In genomic region chr6:28136585-28137457, GRCh38 we compare ENCODE assay signal across 8 cellular contexts. TPM values are rescaled to one million over a fixed set of nuclear protein-coding genes. Genes with fewer than 3 reads are reported as not detected.
DNase-seq lines count a peak whose midpoint lies in the region; ATAC-seq, FAIRE-seq and TF ChIP-seq lines count a peak whose summit lies in the region.

No MANE protein-coding gene starts in this region.

- DNase-seq in AG08395 (ENCODE audit: low spot score) (peak; percentile 90), NCI-H345 treated with DMSO at 0.1 percent for 48 hours (lab: John Stamatoyannopoulos, UW; ENCODE audit: unreplicated experiment) (peak; percentile 88), cerebellum (ENCODE audit: low spot score) (peak; percentile 88), kidney (peak; percentile 94)
- DNase-seq in activated CD4-positive, CD25-positive, alpha-beta regulatory T cell treated with anti-CD3 and anti-CD28 coated beads, Interleukin-2, amount 50 U/mL, for 72 hours: peak; percentile 72
- peak; percentile 65 to 75 (median 69) for DNase-seq in stimulated activated CD4-positive, alpha-beta T cell treated with anti-CD3 and anti-CD28 coated beads, Interleukin-12 subunit alpha, Interleukin-12 subunit beta, amount 100 ng/mL, for 48 hours (ENCODE audit: low read depth in 2 of 3, low spot score in 1 of 3)

- peak overlapping the region; percentile 89 to 94 for H3K27ac ChIP-seq in kidney (ENCODE audit: low read depth in 2 of 2, low read length in 2 of 2)

- FAIRE-seq in kidney (lab: Jason Lieb, UNC): no peak

- peak; percentile 73 for TF ChIP-seq POLR2A in GM18951 (IDR thresholded peaks at IDR 0.05; ENCODE audit: extremely low read depth, insufficient read depth, insufficient read length)

- no peaks in the 10 kb centered on the region for H3K36me3 ChIP-seq in kidney (ENCODE audit: control insufficient read depth in 1 of 2, insufficient read depth in 2 of 2, low read length in 2 of 2)

- H3K9ac ChIP-seq in kidney (ENCODE audit: low read length in 2 of 2): peak overlapping the region; percentile 77 to 86

- no peaks in the 10 kb centered on the region for H3K9me3 ChIP-seq in kidney (ENCODE audit: control insufficient read depth in 1 of 2, low read length in 2 of 2)

- intact Hi-C loops in kidney (cut with DNase I): no loop called here

- TF ChIP-seq CTCF in kidney (IDR thresholded peaks at IDR 0.05; ENCODE audit: borderline replicate concordance, extremely low read depth, insufficient read depth): no peak

- in situ Hi-C loops in GM18951 (cut with MboI; ENCODE audit: low sequenced_read_pairs, unreplicated experiment): loop anchor here (10.0 kb wide), 1 partner anchor 218 kb away; no protein-coding TSS in a partner anchor

- peak overlapping the region; percentile 95 to 97 for H3K4me3 ChIP-seq in kidney (ENCODE audit: low read length in 2 of 2)

- peak; percentile 58 for ATAC-seq in HG03196 (IDR thresholded peaks at IDR 0.05; ENCODE audit: unreplicated experiment)

- H3K4me1 ChIP-seq in kidney (ENCODE audit: control insufficient read depth in 1 of 2, insufficient read depth in 1 of 2, low read depth in 1 of 2, low read length in 2 of 2): peaks cover 0 to 8% of the 10 kb centered on the region in 2 donors

RNA-seq across cellular contexts. Expression of gene ZKSCAN8, which starts 4.9 kb away (rescaled TPM):
- total RNA-seq in cerebellum (37.7 TPM), kidney (26.4 TPM)
- polyA plus RNA-seq in kidney (ENCODE audit: insufficient read depth, low read depth, low replicate concordance): 3.5 TPM

RNA-seq across cellular contexts. Expression of gene ZSCAN16, which starts 12.4 kb away (rescaled TPM):
- 12.8 TPM for total RNA-seq in cerebellum
- total RNA-seq in kidney: 6.1 TPM
- 6.8 TPM for polyA plus RNA-seq in kidney (ENCODE audit: insufficient read depth, low read depth, low replicate concordance)

RNA-seq across cellular contexts. Expression of gene ZNF165, which starts 56.5 kb away (rescaled TPM):
- 1.4 TPM for total RNA-seq in cerebellum
- total RNA-seq in kidney: 3.6 TPM
- 3.0 TPM for polyA plus RNA-seq in kidney (ENCODE audit: insufficient read depth, low read depth, low replicate concordance)

Comparison
In these comparisons a context has a peak if more than half of its experiments do, and no peak if none do; other contexts are left out.
1. Peak in every context shown above with its lines: DNase-seq, ATAC-seq, H3K4me3 ChIP-seq and H3K27ac ChIP-seq.